In genomic region chr19:2834294-2834871, GRCh38 we compare ENCODE assay signal across 2 cellular contexts.
A peak's percentile ranks its signal among the peaks of the same experiment; 100 is the strongest.
TF ChIP-seq lines count a peak whose summit lies in the region.

No MANE protein-coding gene starts in this region.

TF ChIP-seq in A549, 52 proteins besides CTCF, POLR2A, EP300 and RAD21:
- TF ChIP-seq MAFK (IDR thresholded peaks at IDR 0.05; ENCODE audit: partially characterized antibody) (peak; percentile 64), MAX (IDR thresholded peaks at IDR 0.05) (no peak)

TF ChIP-seq in IMR-90, 13 proteins besides CTCF, POLR2A, EP300 and RAD21:
- TF ChIP-seq MAFK (IDR thresholded peaks at IDR 0.05; ENCODE audit: low read depth, low read length) (peak; percentile 74), BHLHE40 (IDR thresholded peaks at IDR 0.05; ENCODE audit: low read depth, low read length) (no peak)
TF ChIP-seq in IMR-90: peak in this region for 1.
